In the genomic region with DNA sequence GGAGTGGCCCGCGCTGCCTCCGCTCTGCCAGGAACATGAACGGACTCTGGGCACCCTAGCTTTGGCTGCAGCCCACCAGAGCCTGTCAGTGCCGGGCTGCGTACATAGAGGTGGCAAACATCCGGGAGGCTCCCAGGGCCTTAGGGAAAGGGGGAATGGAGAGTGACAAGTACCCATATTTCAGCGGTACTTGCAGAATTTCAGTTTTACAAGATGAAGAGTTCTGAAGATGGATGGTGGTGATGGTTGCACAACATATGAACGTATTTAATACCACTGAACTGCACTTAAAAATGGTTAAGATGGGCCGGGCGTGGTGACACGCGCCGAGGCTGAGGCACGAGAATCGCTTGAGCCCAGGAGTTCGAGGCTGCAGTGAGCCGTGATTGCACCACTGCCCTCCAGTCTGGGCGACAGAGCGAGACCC, we compare ENCODE assay signal across 8 cellular contexts. TPM values are rescaled to one million over a fixed set of nuclear protein-coding genes. Genes with fewer than 3 reads are reported as not detected.
DNase-seq lines count a peak whose midpoint lies in the region; ATAC-seq and TF ChIP-seq lines count a peak whose summit lies in the region.

No MANE protein-coding gene starts in this region.

- TF ChIP-seq POLR2A in lower leg skin (IDR thresholded peaks at IDR 0.05) (no peak), transverse colon (IDR thresholded peaks at IDR 0.05) (no peak)

- TF ChIP-seq EP300 in transverse colon (IDR thresholded peaks at IDR 0.05; ENCODE audit: low read depth) = no peak

- H3K9me3 Mint-ChIP-seq in activated naive CD4-positive, alpha-beta T cell treated with anti-CD3 and anti-CD28 coated beads, Interleukin-2, amount 10 ng/mL, durations not matched to agents 7 days and 5 days = no peaks in the 10 kb centered on the region

- ATAC-seq in GM19397 (IDR thresholded peaks at IDR 0.05; ENCODE audit: unreplicated experiment) = no peak

- H3K36me3 ChIP-seq in transverse colon = no peaks in the 10 kb centered on the region

- peaks cover 34% of the 10 kb centered on the region for H3K36me3 Mint-ChIP-seq in activated naive CD4-positive, alpha-beta T cell treated with anti-CD3 and anti-CD28 coated beads, Interleukin-2, amount 10 ng/mL, durations not matched to agents 7 days and 5 days

- WGBS in lower leg skin, 2 donors = 13 to 15% methylated on average over 19 to 20 of the region's 20 CpGs
- WGBS in transverse colon (ENCODE audit: low coverage in 1 of 2), 2 donors = 7% methylated on average over 20 of the region's 20 CpGs; no CpG with 5 or more reads in 1 of the 2 donors

- H3K4me1 Mint-ChIP-seq in activated naive CD4-positive, alpha-beta T cell treated with anti-CD3 and anti-CD28 coated beads, Interleukin-2, amount 10 ng/mL, durations not matched to agents 7 days and 5 days = peaks cover 61% of the 10 kb centered on the region

- H3K4me1 ChIP-seq in transverse colon = peaks cover 9 to 33% (median 19%) of the 10 kb centered on the region in 4 donors

- intact Hi-C loops in lower leg skin (cut with DNase I; ENCODE audit: low total_unique reads) = no loop called here
- intact Hi-C loops in transverse colon (cut with DNase I; ENCODE audit: low total_unique reads) = loop anchor here (1.0 kb wide), 1 partner anchor 34 kb away; no protein-coding TSS in a partner anchor

- no peak for DNase-seq in activated naive CD4-positive, alpha-beta T cell treated with anti-CD3 and anti-CD28 coated beads, Interleukin-2, amount 10 ng/mL, durations not matched to agents 7 days and 5 days
- DNase-seq in activated naive CD4-positive, alpha-beta T cell treated with Interleukin-2 at 50 U/mL for 16 hours = no peak
- DNase-seq in lower leg skin (ENCODE audit: low spot score in 2 of 2) (no peak), transverse colon (no peak), cortex of kidney (lab: John Stamatoyannopoulos, UW) (no peak), NCI-H524 treated with DMSO at 0.1 percent for 48 hours (lab: John Stamatoyannopoulos, UW) (no peak)

- peak overlapping the region; percentile 99 for H3K27ac Mint-ChIP-seq in activated naive CD4-positive, alpha-beta T cell treated with anti-CD3 and anti-CD28 coated beads, Interleukin-2, amount 10 ng/mL, durations not matched to agents 7 days and 5 days

- TF ChIP-seq CTCF in lower leg skin (IDR thresholded peaks at IDR 0.05) (no peak), transverse colon (IDR thresholded peaks at IDR 0.05) (no peak)

- H3K27me3 ChIP-seq in transverse colon = no peaks in the 10 kb centered on the region

- no peaks in the 10 kb centered on the region for H3K9me3 ChIP-seq in transverse colon

- peak overlapping the region; percentile 94 for H3K4me3 Mint-ChIP-seq in activated naive CD4-positive, alpha-beta T cell treated with anti-CD3 and anti-CD28 coated beads, Interleukin-2, amount 10 ng/mL, durations not matched to agents 7 days and 5 days

- H3K4me3 ChIP-seq in lower leg skin (ENCODE audit: low read depth, poor library complexity, severe bottlenecking) (peak overlapping the region; percentile 58), transverse colon (peak overlapping the region; percentile 55 to 92 (median 78))

- in situ Hi-C loops in transverse colon (cut with MboI; ENCODE audit: low pct_ligation_motif_present in 1 of 4, low pct_unique_long_range_greater_than_20kb in 1 of 4, low sequenced_read_pairs in 3 of 4) = no loop called here

- H3K27ac ChIP-seq in angular gyrus (ENCODE audit: low read depth, low read length) (peak overlapping the region; percentile 35), transverse colon (peak overlapping the region; percentile 90 to 98 (median 94))

- peaks cover 6% of the 10 kb centered on the region for H3K27me3 Mint-ChIP-seq in activated naive CD4-positive, alpha-beta T cell treated with anti-CD3 and anti-CD28 coated beads, Interleukin-2, amount 10 ng/mL, durations not matched to agents 7 days and 5 days

- CTCF ChIA-PET in activated naive CD4-positive, alpha-beta T cell treated with anti-CD3 and anti-CD28 coated beads, Interleukin-2, amount 10 ng/mL, durations not matched to agents 7 days and 5 days (lab: Charles Lee) = interaction anchor here (0.7 to 4.2 kb wide), 8 partner anchors 15 to 374 kb away, joined by 3 to 32 read pairs (median 5); a partner anchor contains a TSS

RNA-seq across cellular contexts. Expression of a gene that starts 0.9 kb away (rescaled TPM):
- total RNA-seq in lower leg skin = 10 to 100 TPM; 12.5 to 31.8 (median 17.5) TPM
- 100 to 1,000 TPM in 1 of 4 donors, 10 to 100 TPM in 2, 1 to 10 TPM in 1; 2.2 to 220 (median 17.8) TPM for total RNA-seq in transverse colon

RNA-seq across cellular contexts. Expression of a gene that starts 20.6 kb away (rescaled TPM):
- total RNA-seq in lower leg skin (10 to 100 TPM; 62.7 to 90.8 (median 76.6) TPM), transverse colon (10 to 100 TPM; 43.0 to 91.9 (median 68.8) TPM)

RNA-seq across cellular contexts. Expression of a gene that starts 51.6 kb away (rescaled TPM):
- 10 to 100 TPM in 3 of 4 donors, 1 to 10 TPM in 1; 7.8 to 19.9 (median 16.6) TPM for total RNA-seq in lower leg skin
- total RNA-seq in transverse colon = 10 to 100 TPM in 2 of 4 donors, 1 to 10 TPM in 1, not detected in 1; 3.0 to 51.5 (median 44.0) TPM
